In genomic region chr1:66996018-66996682, GRCh38 we compare ENCODE assay signal across 8 cellular contexts. TPM values are rescaled to one million over a fixed set of nuclear protein-coding genes. Genes with fewer than 3 reads are reported as not detected.
A peak's percentile ranks its signal among the peaks of the same experiment; 100 is the strongest.
DNase-seq lines count a peak whose midpoint lies in the region; ATAC-seq and TF ChIP-seq lines count a peak whose summit lies in the region.

No MANE protein-coding gene starts in this region.

- DNase-seq in GM03348 (ENCODE audit: low spot score) (peak; percentile 66), HFFc6 (peak; percentile 59), NCI-H1930 (lab: John Stamatoyannopoulos, UW) (peak; percentile 31 to 46), T1000 (lab: John Stamatoyannopoulos, UW) (peak; percentile 17), astrocyte of the spinal cord (ENCODE audit: low read depth, low spot score) (peak; percentile 79), immature natural killer cell (peak; percentile 15 to 36 (median 25))
- peak; percentile 22 to 41 for DNase-seq in stimulated activated CD4-positive, alpha-beta T cell treated with anti-CD3 and anti-CD28 coated beads, Interleukin-1b, Interleukin-23, amount 100 ng/mL, for 4 hours (ENCODE audit: low read depth in 2 of 2)

- H3K27me3 Mint-ChIP-seq in HFFc6 (ENCODE audit: insufficient read depth) (peaks cover 1% of the 10 kb centered on the region; the same call in 1 of the 2 replicates), immature natural killer cell (ENCODE audit: low read depth in 3 of 3) (no peaks in the 10 kb centered on the region)

- ATAC-seq in GM18519 (IDR thresholded peaks at IDR 0.05; ENCODE audit: low FRiP score, unreplicated experiment), result no peak

- no peaks in the 10 kb centered on the region for H3K9me3 Mint-ChIP-seq in HFFc6
- H3K9me3 Mint-ChIP-seq in immature natural killer cell, result no peaks in the 10 kb centered on the region

- TF ChIP-seq CTCF in HFFc6 (IDR thresholded peaks at IDR 0.05) (peak; percentile 90), astrocyte of the spinal cord (IDR thresholded peaks at IDR 0.05; ENCODE audit: low read depth, low read length) (peak; percentile 87)

- H3K4me1 Mint-ChIP-seq in HFFc6 (ENCODE audit: low read depth) (peaks cover 6% of the 10 kb centered on the region), immature natural killer cell (peaks cover 4 to 19% of the 10 kb centered on the region in 2 donors)

- no peak overlapping the region for H3K4me3 ChIP-seq in astrocyte of the spinal cord (ENCODE audit: low read depth, low read length)

- H3K4me3 Mint-ChIP-seq in HFFc6, result no peak overlapping the region
- H3K4me3 Mint-ChIP-seq in immature natural killer cell, result no peak overlapping the region

- H3K27ac Mint-ChIP-seq in HFFc6 (no peak overlapping the region), immature natural killer cell (peak overlapping the region in 2 of 6 donors; percentile 3 to 8)

- H3K36me3 Mint-ChIP-seq in HFFc6 (ENCODE audit: low read depth) (no peaks in the 10 kb centered on the region), immature natural killer cell (peaks cover 0 to 8% (median 4%) of the 10 kb centered on the region in 3 donors)

- in situ Hi-C loops in astrocyte of the spinal cord (cut with HindIII; ENCODE audit: low sequenced_read_pairs), result no loop called here

RNA-seq across cellular contexts. Expression of gene SLC35D1, which starts 57.8 kb away (rescaled TPM):
- 10 to 100 TPM; 19.8 to 26.0 (median 22.3) TPM for total RNA-seq in HFFc6 (2021; fragmentation: NEBNext Ultra II Directional; extraction: Animal tissue kit (Norgen Biotek cat#: 25700))
- 1 to 10 TPM; 1.2 to 3.7 (median 3.1) TPM for polyA plus RNA-seq in immature natural killer cell

Comparison
In these comparisons a context has a peak if more than half of its experiments do, and no peak if none do; other contexts are left out.
1. DNase-seq: peak in every context shown above with its lines; median percentile 79 in astrocyte of the spinal cord; 66 in GM03348; 59 in HFFc6; 38 in NCI-H1930; 32 in stimulated activated CD4-positive, alpha-beta T cell treated with anti-CD3 and anti-CD28 coated beads, Interleukin-1b, Interleukin-23, amount 100 ng/mL, for 4 hours; 25 in immature natural killer cell; 17 in T1000.